ENCODE assay signal across 24 cellular contexts in the genomic region with DNA sequence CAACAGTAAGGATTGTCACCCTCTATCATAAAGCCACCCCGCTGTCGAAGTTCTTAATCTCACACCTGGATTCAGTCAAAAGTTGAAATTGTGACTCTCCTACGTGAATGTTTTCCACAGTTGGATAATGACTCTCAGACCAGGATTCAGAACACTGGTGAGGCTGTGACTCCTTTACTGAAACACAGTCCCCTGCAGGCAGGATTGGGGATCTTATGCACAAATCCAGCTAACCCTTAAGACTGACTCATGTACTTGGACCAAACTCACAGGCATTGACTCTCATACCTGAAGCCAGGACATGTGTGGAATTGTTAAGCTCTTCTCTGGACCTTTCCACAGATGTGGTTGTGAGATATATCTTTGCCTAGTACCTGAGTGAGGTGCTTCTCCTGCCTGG.
"Had no signal": no experiment of that assay in that cellular context is flagged by ENCODE, and none has a peak within 500 bp of the region (broad histone marks: within the 10 kb centered on the region; RNA-seq: fewer than 3 reads in every experiment).

No MANE protein-coding gene starts in this region.

- H3K9me3 ChIP-seq: esophagus squamous epithelium, gastroesophageal sphincter, left ventricle myocardium inferior, right atrium auricular region, testis, tibial nerve had no signal

- H3K4me1 ChIP-seq: esophagus squamous epithelium, gastroesophageal sphincter, left ventricle myocardium inferior, right atrium auricular region, sigmoid colon, testis, tibial nerve had no signal

- FAIRE-seq: endometrium, keratinocyte had no signal

- H3K4me3 Mint-ChIP-seq: immature natural killer cell; naive thymus-derived CD4-positive, alpha-beta T cell; nephron progenitor cell; stimulated activated naive B cell treated with anti-CD40 and anti-IgM and Interleukin-4, amounts not matched to agents 10 μg/mL and 1 μg/mL and 100 μg/mL, for 72 hours; stimulated activated naive CD8-positive, alpha-beta T cell treated with anti-CD3 and anti-CD28 coated beads, Interleukin-15, amount 100 ng/mL, for 72 hours had no signal

- H3K27me3 Mint-ChIP-seq: naive thymus-derived CD4-positive, alpha-beta T cell; stimulated activated naive B cell treated with anti-CD40 and anti-IgM and Interleukin-4, amounts not matched to agents 10 μg/mL and 1 μg/mL and 100 μg/mL, for 72 hours; stimulated activated naive CD8-positive, alpha-beta T cell treated with anti-CD3 and anti-CD28 coated beads, Interleukin-15, amount 100 ng/mL, for 72 hours had no signal

- H3K27ac ChIP-seq: dorsolateral prefrontal cortex, esophagus squamous epithelium, gastroesophageal sphincter, left ventricle myocardium inferior, right atrium auricular region, sigmoid colon, skin epidermis, testis, tibial nerve had no signal

- H3K27ac Mint-ChIP-seq: immature natural killer cell; naive thymus-derived CD4-positive, alpha-beta T cell; nephron progenitor cell; stimulated activated naive B cell treated with anti-CD40 and anti-IgM and Interleukin-4, amounts not matched to agents 10 μg/mL and 1 μg/mL and 100 μg/mL, for 72 hours; stimulated activated naive CD8-positive, alpha-beta T cell treated with anti-CD3 and anti-CD28 coated beads, Interleukin-15, amount 100 ng/mL, for 72 hours had no signal

- H3K27me3 ChIP-seq: dorsolateral prefrontal cortex, esophagus squamous epithelium, gastroesophageal sphincter, right atrium auricular region, sigmoid colon, testis, tibial nerve had no signal

- H3K36me3 Mint-ChIP-seq: naive thymus-derived CD4-positive, alpha-beta T cell; stimulated activated naive B cell treated with anti-CD40 and anti-IgM and Interleukin-4, amounts not matched to agents 10 μg/mL and 1 μg/mL and 100 μg/mL, for 72 hours had no signal

- H3K4me1 Mint-ChIP-seq: immature natural killer cell, nephron progenitor cell had no signal

- DNase-seq: cortex of kidney; dorsolateral prefrontal cortex; effector CD8-positive, alpha-beta T cell; esophagus squamous epithelium; foreskin fibroblast; glutamatergic neuron; immature natural killer cell; left cardiac atrium; left ventricle myocardium inferior; naive thymus-derived CD4-positive, alpha-beta T cell; nephron progenitor cell; sigmoid colon; stimulated activated CD4-positive, alpha-beta T cell treated with anti-CD3 and anti-CD28 coated beads, Interleukin-2, amount 100 ng/mL, for 24 hours; stimulated activated CD4-positive, alpha-beta T cell treated with anti-CD3 and anti-CD28 coated beads, Interleukin-4, amount 100 ng/mL, for 4 hours; stimulated activated naive B cell treated with anti-CD40 and anti-IgM and Interleukin-4, amounts not matched to agents 10 μg/mL and 1 μg/mL and 100 μg/mL, for 72 hours; stimulated activated naive CD8-positive, alpha-beta T cell treated with anti-CD3 and anti-CD28 coated beads, Interleukin-15, amount 100 ng/mL, for 72 hours; testis had no signal

- H3K36me3 ChIP-seq: esophagus squamous epithelium, gastroesophageal sphincter, left ventricle myocardium inferior, right atrium auricular region, sigmoid colon, tibial nerve had no signal

- H3K9me3 Mint-ChIP-seq: stimulated activated naive CD8-positive, alpha-beta T cell treated with anti-CD3 and anti-CD28 coated beads, Interleukin-15, amount 100 ng/mL, for 72 hours had no signal

- H3K4me3 ChIP-seq: dorsolateral prefrontal cortex, esophagus squamous epithelium, gastroesophageal sphincter, left ventricle myocardium inferior, lung, right atrium auricular region, sigmoid colon, skin epidermis, testis, tibial nerve had no signal
